ENCODE assay signal across 22 cellular contexts in genomic region chr16:28089992-28090365, GRCh38. TPM values are rescaled to one million over a fixed set of nuclear protein-coding genes. Genes with fewer than 3 reads are reported as not detected.
DNase-seq lines count a peak whose midpoint lies in the region; ATAC-seq and TF ChIP-seq lines count a peak whose summit lies in the region.
"Had no signal": no experiment of that assay in that cellular context is flagged by ENCODE, and none has a peak within 500 bp of the region (broad histone marks: within the 10 kb centered on the region; RNA-seq: fewer than 3 reads in every experiment).

No MANE protein-coding gene starts in this region.

- H3K27me3 Mint-ChIP-seq in natural killer cell (ENCODE audit: low read depth in 2 of 2) (no peaks in the 10 kb centered on the region), T-cell (no peaks in the 10 kb centered on the region), memory B cell (no peaks in the 10 kb centered on the region), type B pancreatic cell (no peaks in the 10 kb centered on the region)
- H3K27me3 Mint-ChIP-seq in natural killer cell treated with Interleukin-12 subunit alpha and Interleukin-12 subunit beta and Interleukin-15 and Interleukin-18, amount 100 ng/mL, for 72 hours, result no peaks in the 10 kb centered on the region

- H3K9me3 Mint-ChIP-seq in natural killer cell, result peaks cover 0 to 4% of the 10 kb centered on the region in 2 donors
- H3K9me3 Mint-ChIP-seq in natural killer cell treated with Interleukin-12 subunit alpha and Interleukin-12 subunit beta and Interleukin-15 and Interleukin-18, amount 100 ng/mL, for 72 hours, result no peaks in the 10 kb centered on the region
- H3K9me3 Mint-ChIP-seq in T-cell, result no peaks in the 10 kb centered on the region
- no peaks in the 10 kb centered on the region for H3K9me3 Mint-ChIP-seq in memory B cell
- H3K9me3 Mint-ChIP-seq in type B pancreatic cell, result no peaks in the 10 kb centered on the region

- DNase-seq in natural killer cell, result no peak
- DNase-seq in natural killer cell treated with Interleukin-12 subunit alpha and Interleukin-12 subunit beta and Interleukin-15 and Interleukin-18, amount 100 ng/mL, for 72 hours (ENCODE audit: low spot score), result no peak
- no peak for DNase-seq in T-cell
- DNase-seq in memory B cell (ENCODE audit: low spot score in 2 of 2), result no peak
- DNase-seq in type B pancreatic cell (ENCODE audit: extremely low spot score, unreplicated experiment), result no peak
- DNase-seq in CD1c-positive myeloid dendritic cell (ENCODE audit: extremely low spot score), result no peak
- no peak for DNase-seq in NCI-H2171 (lab: John Stamatoyannopoulos, UW)
- DNase-seq: activated naive CD4-positive, alpha-beta T cell; DMS79 treated with DMSO at 0.1 percent for 48 hours; gastrocnemius medialis; islet precursor cell; NCI-H1092; NCI-H2029 treated with DMSO at 0.1 percent for 48 hours; NCI-H345; NCI-H774; Right ventricle myocardium superior; stomach had no signal

- CTCF ChIA-PET in T-cell (lab: Charles Lee), result interaction anchor here in 1 of 2 donors (0.7 kb wide), 1 partner anchor 19 kb away, joined by 3 read pairs; no protein-coding TSS in a partner anchor

- H3K4me3 Mint-ChIP-seq in natural killer cell, result no peak overlapping the region
- no peak overlapping the region for H3K4me3 Mint-ChIP-seq in natural killer cell treated with Interleukin-12 subunit alpha and Interleukin-12 subunit beta and Interleukin-15 and Interleukin-18, amount 100 ng/mL, for 72 hours
- H3K4me3 Mint-ChIP-seq in T-cell, result no peak overlapping the region
- no peak overlapping the region for H3K4me3 Mint-ChIP-seq in memory B cell
- no peak overlapping the region for H3K4me3 Mint-ChIP-seq in type B pancreatic cell

- intact Hi-C loops in natural killer cell (cut with micrococcal nuclease), result no loop called here

- H3K27ac Mint-ChIP-seq in natural killer cell (peak overlapping the region; percentile 61 to 85), T-cell (peak overlapping the region; percentile 42 to 68), memory B cell (peak overlapping the region; percentile 70), type B pancreatic cell (peak overlapping the region; percentile 71)
- H3K27ac Mint-ChIP-seq in natural killer cell treated with Interleukin-12 subunit alpha and Interleukin-12 subunit beta and Interleukin-15 and Interleukin-18, amount 100 ng/mL, for 72 hours, result peak overlapping the region in 1 of 2 donors; percentile 28

- TF ChIP-seq CTCF in natural killer cell (IDR thresholded peaks at IDR 0.05), result no peak
- TF ChIP-seq CTCF in type B pancreatic cell (conservative IDR thresholded peaks at IDR 0.05), result no peak

- POLR2A ChIA-PET in T-cell (lab: Charles Lee), result no interaction called here

- ATAC-seq in natural killer cell (no peak), T-cell (replicated peaks in 1 of 4) (no peak), memory B cell (ENCODE audit: low read depth) (no peak), HG03460 (IDR thresholded peaks at IDR 0.05; ENCODE audit: unreplicated experiment) (no peak)
- no peak for ATAC-seq in natural killer cell treated with Interleukin-12 subunit alpha and Interleukin-12 subunit beta and Interleukin-15 and Interleukin-18, amount 100 ng/mL, for 72 hours
- ATAC-seq: gastrocnemius medialis had no signal

- H3K4me1 Mint-ChIP-seq in natural killer cell, result peaks cover 0 to 9% of the 10 kb centered on the region in 2 donors
- H3K4me1 Mint-ChIP-seq in natural killer cell treated with Interleukin-12 subunit alpha and Interleukin-12 subunit beta and Interleukin-15 and Interleukin-18, amount 100 ng/mL, for 72 hours (ENCODE audit: low read depth in 2 of 2), result peaks cover 7 to 13% of the 10 kb centered on the region in 2 donors
- peaks cover 2 to 8% (median 3%) of the 10 kb centered on the region in 3 donors for H3K4me1 Mint-ChIP-seq in T-cell
- peaks cover 10% of the 10 kb centered on the region for H3K4me1 Mint-ChIP-seq in memory B cell
- H3K4me1 Mint-ChIP-seq in type B pancreatic cell (ENCODE audit: unreplicated experiment), result peaks cover 6% of the 10 kb centered on the region

- H3K36me3 Mint-ChIP-seq in natural killer cell (no peaks in the 10 kb centered on the region), T-cell (no peaks in the 10 kb centered on the region), memory B cell (no peaks in the 10 kb centered on the region), type B pancreatic cell (no peaks in the 10 kb centered on the region)
- H3K36me3 Mint-ChIP-seq in natural killer cell treated with Interleukin-12 subunit alpha and Interleukin-12 subunit beta and Interleukin-15 and Interleukin-18, amount 100 ng/mL, for 72 hours, result no peaks in the 10 kb centered on the region

RNA-seq across cellular contexts. Expression of gene GSG1L, which starts 26.5 kb away (rescaled TPM):
- under 1 TPM in 1 of 3 donors, not detected in 2; 0.25 TPM for total RNA-seq in natural killer cell
- not detected for total RNA-seq in natural killer cell treated with Interleukin-12 subunit alpha and Interleukin-12 subunit beta and Interleukin-15 and Interleukin-18, amount 100 ng/mL, for 72 hours
- not detected for total RNA-seq in T-cell
- total RNA-seq in type B pancreatic cell (ENCODE audit: low replicate concordance), result 1.4 and 26.2 TPM in 2 replicates
- total RNA-seq: gastrocnemius medialis, LHCN-M2, liver, pulmonary artery endothelial cell, Right ventricle myocardium superior, stomach, tibial nerve had no signal
